ENCODE assay signal across 19 cellular contexts in genomic region chr20:33703498-33704137, GRCh38. TPM values are rescaled to one million over a fixed set of nuclear protein-coding genes. Genes with fewer than 3 reads are reported as not detected.
DNase-seq lines count a peak whose midpoint lies in the region; ATAC-seq and TF ChIP-seq lines count a peak whose summit lies in the region.
"Had no signal": no experiment of that assay in that cellular context is flagged by ENCODE, and none has a peak within 500 bp of the region (broad histone marks: within the 10 kb centered on the region; RNA-seq: fewer than 3 reads in every experiment).

No MANE protein-coding gene starts in this region.

- no peaks in the 10 kb centered on the region for H3K27me3 ChIP-seq in heart right ventricle
- no peaks in the 10 kb centered on the region for H3K27me3 ChIP-seq in RWPE2 (ENCODE audit: insufficient read depth, poor library complexity, severe bottlenecking)

- peaks cover 0 to 46% (median 6%) of the 10 kb centered on the region in 9 donors for H3K36me3 ChIP-seq in heart right ventricle
- peaks cover 14% of the 10 kb centered on the region for H3K36me3 ChIP-seq in RWPE2 (ENCODE audit: low read depth)

- no peaks in the 10 kb centered on the region for H3K9me3 ChIP-seq in heart right ventricle
- H3K9me3 ChIP-seq in RWPE2 (ENCODE audit: severe bottlenecking): no peaks in the 10 kb centered on the region

- no peak for TF ChIP-seq CTCF in heart right ventricle (IDR thresholded peaks at IDR 0.05)
- TF ChIP-seq CTCF in RWPE2 (IDR thresholded peaks at IDR 0.05; ENCODE audit: poor library complexity, severe bottlenecking): no peak

- DNase-seq in heart right ventricle (no peak), Right ventricle myocardium inferior (ENCODE audit: missing footprints) (no peak), RWPE2 (ENCODE audit: low spot score) (no peak), left lobe of liver (ENCODE audit: low spot score) (no peak)
- DNase-seq: CD4-positive, alpha-beta memory T cell; COR-L47; DMS79; EL; GDM1; GOT3; IMR-90; KG1; MM.1S; NCI-H774 had no signal

- H3K27ac ChIP-seq in heart right ventricle (no peak overlapping the region), RWPE2 (ENCODE audit: poor library complexity, severe bottlenecking) (no peak overlapping the region)

- intact Hi-C loops in heart right ventricle (cut with DNase I): no loop called here
- intact Hi-C loops in Right ventricle myocardium inferior (cut with DNase I): no loop called here

- no peak overlapping the region for H3K4me3 ChIP-seq in heart right ventricle
- H3K4me3 ChIP-seq in RWPE2 (ENCODE audit: severe bottlenecking): no peak overlapping the region
- H3K4me3 ChIP-seq: GM12878 had no signal

- ATAC-seq in heart right ventricle (peak in 5 of 8 donors; percentile 7 to 62 (median 22)), Right ventricle myocardium inferior (no peak), RWPE2 (ENCODE audit: low read depth) (0 out of 3 replicates have a peak, but pooled peaks have one; percentile 6), left lobe of liver (peak; percentile 12), HG03196 (IDR thresholded peaks at IDR 0.05; ENCODE audit: unreplicated experiment) (no peak), HG03095 (IDR thresholded peaks at IDR 0.05; ENCODE audit: unreplicated experiment) (no peak), HG02973 (IDR thresholded peaks at IDR 0.05; ENCODE audit: unreplicated experiment) (no peak)
- ATAC-seq: GM12878 had no signal

- H3K4me1 ChIP-seq in heart right ventricle: peaks cover 0 to 12% (median 0%) of the 10 kb centered on the region in 9 donors
- no peaks in the 10 kb centered on the region for H3K4me1 ChIP-seq in RWPE2 (ENCODE audit: insufficient read depth, poor library complexity, severe bottlenecking)

- 94 to 96% methylated on average over 8 of the region's 8 CpGs for WGBS in heart right ventricle, 2 donors

RNA-seq across cellular contexts. Expression of gene PXMP4, which starts 16.5 kb away (rescaled TPM):
- total RNA-seq in heart right ventricle: 10 to 100 TPM in 9 of 10 donors, 1 to 10 TPM in 1; 9.6 to 14.8 (median 12.3) TPM
- polyA plus RNA-seq in heart right ventricle: 1 to 10 TPM; 4.6 to 4.9 TPM
- 11.4 TPM for total RNA-seq in Right ventricle myocardium inferior
- total RNA-seq in left lobe of liver: 15.4 TPM

RNA-seq across cellular contexts. Expression of gene E2F1, which starts 17.4 kb away (rescaled TPM):
- total RNA-seq in heart right ventricle: 1 to 10 TPM in 8 of 10 donors, under 1 TPM in 2; 0.44 to 3.4 (median 1.5) TPM
- polyA plus RNA-seq in heart right ventricle: under 1 TPM; 0.73 to 0.91 TPM
- 2.3 TPM for total RNA-seq in Right ventricle myocardium inferior
- 0.60 TPM for total RNA-seq in left lobe of liver

RNA-seq across cellular contexts. Expression of gene ZNF341, which starts 28.2 kb away (rescaled TPM):
- total RNA-seq in heart right ventricle: 1 to 10 TPM in 8 of 10 donors, under 1 TPM in 2; 0.85 to 2.6 (median 1.5) TPM
- 1 to 10 TPM; 1.8 to 3.7 TPM for polyA plus RNA-seq in heart right ventricle
- total RNA-seq in Right ventricle myocardium inferior: 1.8 TPM
- 1.5 TPM for total RNA-seq in left lobe of liver

RNA-seq across cellular contexts. Expression of gene NECAB3, which starts 29.4 kb away (rescaled TPM):
- total RNA-seq in heart right ventricle: 10 to 100 TPM; 53.7 to 92.8 (median 77.2) TPM
- polyA plus RNA-seq in heart right ventricle: 10 to 100 TPM; 36.6 to 90.6 TPM
- total RNA-seq in Right ventricle myocardium inferior: 70.8 TPM
- total RNA-seq in left lobe of liver: 19.9 TPM

RNA-seq across cellular contexts. Expression of gene ACTL10, which starts 36.9 kb away (rescaled TPM):
- total RNA-seq in heart right ventricle (under 1 TPM in 6 of 10 donors, not detected in 4; 0.11 to 0.39 (median 0.25) TPM), Right ventricle myocardium inferior (0.19 TPM), left lobe of liver (0.20 TPM)
- 1 to 10 TPM in 1 of 2 donors, under 1 TPM in 1; 0.59 to 1.2 TPM for polyA plus RNA-seq in heart right ventricle
- total RNA-seq: SK-MEL-5 had no signal

Comparison
In these comparisons a context has a peak if more than half of its experiments do, and no peak if none do; other contexts are left out.
1. ATAC-seq: peak in heart right ventricle (5 of 8), RWPE2 (single experiment) and left lobe of liver (single experiment); none in Right ventricle myocardium inferior (single experiment), HG03196 (single experiment), HG03095 (single experiment) and HG02973 (single experiment).